Comparison of ENCODE assay signal across 27 cellular contexts in the genomic region with DNA sequence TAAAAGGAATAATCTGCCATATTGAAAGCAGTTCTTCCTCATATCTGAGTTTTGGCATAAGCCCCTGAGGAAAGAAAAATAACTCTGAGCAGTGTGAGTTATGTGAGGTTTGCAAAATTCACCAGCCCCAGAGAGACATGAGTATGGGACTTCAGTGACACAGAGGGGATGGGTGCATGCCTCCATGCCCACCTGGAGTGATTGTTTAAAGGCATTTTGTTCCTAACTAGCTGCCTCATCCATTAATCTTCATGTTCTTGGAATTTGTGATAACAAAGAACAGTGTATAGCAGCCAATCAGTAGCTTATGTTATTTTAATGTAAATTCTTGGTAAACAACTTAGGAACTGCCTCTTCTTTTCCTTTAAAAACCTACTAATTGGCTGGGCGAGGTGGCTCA.
"Had no signal": no experiment of that assay in that cellular context is flagged by ENCODE, and none has a peak within 500 bp of the region (broad histone marks: within the 10 kb centered on the region; RNA-seq: fewer than 3 reads in every experiment).

No MANE protein-coding gene starts in this region.

- H3K27ac ChIP-seq: stomach, suprapubic skin, testis, thoracic aorta, thyroid gland, tibial artery, tibial nerve, transverse colon, upper lobe of left lung, upper lobe of right lung, vagina had no signal

- ATAC-seq: stimulated activated effector memory CD8-positive, alpha-beta T cell treated with anti-CD3 and anti-CD28 coated beads, Interleukin-12 subunit alpha, Interleukin-12 subunit beta, amount 100 ng/mL, for 72 hours; stimulated activated naive B cell treated with anti-CD40 and anti-IgM and Interleukin-4, amounts not matched to agents 10 μg/mL and 1 μg/mL and 100 μg/mL, for 72 hours; stimulated activated naive CD8-positive, alpha-beta T cell treated with anti-CD3 and anti-CD28 coated beads, Interleukin-15, amount 100 ng/mL, for 72 hours; stimulated activated naive CD8-positive, alpha-beta T cell treated with anti-CD3 and anti-CD28 coated beads, Interleukin-15, Interleukin-2, amounts not matched to agents 100 U/mL and 50 U/mL, for 24 hours had no signal

- H3K9me3 ChIP-seq: stomach, suprapubic skin, testis, thoracic aorta, thyroid gland, tibial artery, transverse colon, upper lobe of left lung, upper lobe of right lung, vagina had no signal

- H3K9me3 Mint-ChIP-seq: stimulated activated effector memory CD8-positive, alpha-beta T cell treated with anti-CD3 and anti-CD28 coated beads, Interleukin-12 subunit alpha, Interleukin-12 subunit beta, amount 100 ng/mL, for 72 hours; stimulated activated naive CD8-positive, alpha-beta T cell treated with anti-CD3 and anti-CD28 coated beads, Interleukin-15, amount 100 ng/mL, for 72 hours; stimulated activated naive CD8-positive, alpha-beta T cell treated with anti-CD3 and anti-CD28 coated beads, Interleukin-15, Interleukin-2, amounts not matched to agents 100 ng/mL and 50 ng/mL, for 24 hours; type B pancreatic cell had no signal

- H3K27me3 ChIP-seq: stomach, suprapubic skin, testis, thyroid gland, tibial artery, tibial nerve, transverse colon, upper lobe of left lung, upper lobe of right lung, vagina had no signal

- DNase-seq: stimulated activated CD4-positive, alpha-beta T cell treated with anti-CD3 and anti-CD28 coated beads, Interleukin-2, amount 100 ng/mL, for 48 hours; stimulated activated CD4-positive, alpha-beta T cell treated with anti-CD3 and anti-CD28 coated beads, Interleukin-4, amount 100 ng/mL, for 1 hour; stimulated activated CD4-positive, alpha-beta T cell treated with anti-CD3 and anti-CD28 coated beads, Interleukin-4, amount 100 ng/mL, for 24 hours; stimulated activated CD4-positive, alpha-beta T cell treated with anti-CD3 and anti-CD28 coated beads, Interleukin-4, amount 100 ng/mL, for 4 hours; stimulated activated CD8-positive, alpha-beta memory T cell treated with anti-CD3 and anti-CD28 coated beads, Interleukin-4, amount 100 ng/mL, for 48 hours; stimulated activated naive B cell treated with anti-CD40 and anti-IgM and Interleukin-4, amounts not matched to agents 10 μg/mL and 1 μg/mL and 100 μg/mL, for 72 hours; stimulated activated naive CD4-positive, alpha-beta T cell; stimulated activated naive CD4-positive, alpha-beta T cell treated with Interleukin-2 at 50 U/mL for 16 hours; stimulated activated naive CD8-positive, alpha-beta T cell treated with anti-CD3 and anti-CD28 coated beads, Interleukin-15, amount 100 ng/mL, for 72 hours; stimulated activated naive CD8-positive, alpha-beta T cell treated with anti-CD3 and anti-CD28 coated beads, Interleukin-15, Interleukin-2, amounts not matched to agents 100 U/mL and 50 U/mL, for 24 hours; stomach; substantia nigra; testis; thyroid gland; tibial artery; transverse colon; trophoblast cell; upper lobe of left lung; upper lobe of right lung had no signal

- H3K4me1 Mint-ChIP-seq: stimulated activated effector memory CD8-positive, alpha-beta T cell treated with anti-CD3 and anti-CD28 coated beads, Interleukin-12 subunit alpha, Interleukin-12 subunit beta, amount 100 ng/mL, for 72 hours; stimulated activated memory B cell treated with anti-CD40 and anti-IgM and Interleukin-4, amounts not matched to agents 10 μg/mL and 1 μg/mL and 100 μg/mL, for 72 hours; stimulated activated naive B cell treated with anti-CD40 and anti-IgM and Interleukin-4, amounts not matched to agents 10 μg/mL and 1 μg/mL and 100 μg/mL, for 72 hours; stimulated activated naive CD8-positive, alpha-beta T cell treated with anti-CD3 and anti-CD28 coated beads, Interleukin-15, amount 100 ng/mL, for 72 hours had no signal

- H3K27me3 Mint-ChIP-seq: stimulated activated naive CD8-positive, alpha-beta T cell treated with anti-CD3 and anti-CD28 coated beads, Interleukin-15, Interleukin-2, amounts not matched to agents 100 ng/mL and 50 ng/mL, for 24 hours; type B pancreatic cell had no signal

- H3K4me1 ChIP-seq: stomach, suprapubic skin, testis, thyroid gland, tibial artery, tibial nerve, transverse colon, upper lobe of left lung, upper lobe of right lung, vagina had no signal

- H3K4me3 ChIP-seq: stomach, suprapubic skin, testis, thoracic aorta, thyroid gland, tibial artery, tibial nerve, transverse colon, upper lobe of left lung, upper lobe of right lung, vagina had no signal

- H3K36me3 Mint-ChIP-seq: stimulated activated effector memory CD8-positive, alpha-beta T cell treated with anti-CD3 and anti-CD28 coated beads, Interleukin-12 subunit alpha, Interleukin-12 subunit beta, amount 100 ng/mL, for 72 hours; stimulated activated memory B cell treated with anti-CD40 and anti-IgM and Interleukin-4, amounts not matched to agents 10 μg/mL and 1 μg/mL and 100 μg/mL, for 72 hours; stimulated activated naive B cell treated with anti-CD40 and anti-IgM and Interleukin-4, amounts not matched to agents 10 μg/mL and 1 μg/mL and 100 μg/mL, for 72 hours; type B pancreatic cell had no signal

- H3K27ac Mint-ChIP-seq: stimulated activated effector memory CD8-positive, alpha-beta T cell treated with anti-CD3 and anti-CD28 coated beads, Interleukin-12 subunit alpha, Interleukin-12 subunit beta, amount 100 ng/mL, for 72 hours; stimulated activated memory B cell treated with anti-CD40 and anti-IgM and Interleukin-4, amounts not matched to agents 10 μg/mL and 1 μg/mL and 100 μg/mL, for 72 hours; stimulated activated naive B cell treated with anti-CD40 and anti-IgM and Interleukin-4, amounts not matched to agents 10 μg/mL and 1 μg/mL and 100 μg/mL, for 72 hours; stimulated activated naive CD8-positive, alpha-beta T cell treated with anti-CD3 and anti-CD28 coated beads, Interleukin-15, Interleukin-2, amounts not matched to agents 100 ng/mL and 50 ng/mL, for 24 hours; type B pancreatic cell had no signal

- H3K36me3 ChIP-seq: stomach, suprapubic skin, thoracic aorta, thyroid gland, tibial artery, tibial nerve, transverse colon, upper lobe of left lung, upper lobe of right lung, vagina had no signal

- H3K4me3 Mint-ChIP-seq: stimulated activated effector memory CD8-positive, alpha-beta T cell treated with anti-CD3 and anti-CD28 coated beads, Interleukin-12 subunit alpha, Interleukin-12 subunit beta, amount 100 ng/mL, for 72 hours; stimulated activated memory B cell treated with anti-CD40 and anti-IgM and Interleukin-4, amounts not matched to agents 10 μg/mL and 1 μg/mL and 100 μg/mL, for 72 hours; stimulated activated naive B cell treated with anti-CD40 and anti-IgM and Interleukin-4, amounts not matched to agents 10 μg/mL and 1 μg/mL and 100 μg/mL, for 72 hours; stimulated activated naive CD8-positive, alpha-beta T cell treated with anti-CD3 and anti-CD28 coated beads, Interleukin-15, amount 100 ng/mL, for 72 hours; stimulated activated naive CD8-positive, alpha-beta T cell treated with anti-CD3 and anti-CD28 coated beads, Interleukin-15, Interleukin-2, amounts not matched to agents 100 ng/mL and 50 ng/mL, for 24 hours; type B pancreatic cell had no signal
